In genomic region chr5:179697993-179698934, GRCh38 we compare ENCODE assay signal across 8 cellular contexts. TPM values are rescaled to one million over a fixed set of nuclear protein-coding genes. Genes with fewer than 3 reads are reported as not detected.
A peak's percentile ranks its signal among the peaks of the same experiment; 100 is the strongest.
DNase-seq lines count a peak whose midpoint lies in the region; ATAC-seq and TF ChIP-seq lines count a peak whose summit lies in the region.

No MANE protein-coding gene starts in this region.

- H3K36me3 Mint-ChIP-seq in activated CD4-positive, alpha-beta T cell treated with anti-CD3 and anti-CD28 coated beads, Interleukin-2, amount 10 ng/mL, durations not matched to agents 7 days and 5 days (ENCODE audit: low read depth): peaks cover 24% of the 10 kb centered on the region
- peaks cover 50% of the 10 kb centered on the region for H3K36me3 Mint-ChIP-seq in dendritic cell treated with granulocyte-macrophage colony-stimulating factor and Interleukin-4, amounts not matched to agents 40 ng/mL and 50 ng/mL, for 4 days (ENCODE audit: low read depth)

- POLR2A ChIA-PET in activated CD4-positive, alpha-beta T cell treated with anti-CD3 and anti-CD28 coated beads, Interleukin-2, amount 10 ng/mL, durations not matched to agents 7 days and 5 days (lab: Charles Lee): interaction anchor here (0.6 kb wide), 1 partner anchor 1396 kb away, joined by 3 read pairs; no protein-coding TSS in a partner anchor

- H3K9me3 ChIP-seq in left lung: no peaks in the 10 kb centered on the region

- no peaks in the 10 kb centered on the region for H3K27me3 Mint-ChIP-seq in activated CD4-positive, alpha-beta T cell treated with anti-CD3 and anti-CD28 coated beads, Interleukin-2, amount 10 ng/mL, durations not matched to agents 7 days and 5 days
- H3K27me3 Mint-ChIP-seq in dendritic cell treated with granulocyte-macrophage colony-stimulating factor and Interleukin-4, amounts not matched to agents 40 ng/mL and 50 ng/mL, for 4 days: no peaks in the 10 kb centered on the region

- H3K4me3 Mint-ChIP-seq in activated CD4-positive, alpha-beta T cell treated with anti-CD3 and anti-CD28 coated beads, Interleukin-2, amount 10 ng/mL, durations not matched to agents 7 days and 5 days: peak overlapping the region; percentile 99
- peak overlapping the region; percentile 98 for H3K4me3 Mint-ChIP-seq in dendritic cell treated with granulocyte-macrophage colony-stimulating factor and Interleukin-4, amounts not matched to agents 40 ng/mL and 50 ng/mL, for 4 days

- H3K27ac ChIP-seq in left lung: peak overlapping the region; percentile 97 to 99

- H3K36me3 ChIP-seq in left lung: peaks cover 0 to 12% of the 10 kb centered on the region in 2 donors

- H3K27me3 ChIP-seq in left lung: no peaks in the 10 kb centered on the region

- ATAC-seq in GM19351 (IDR thresholded peaks at IDR 0.05; ENCODE audit: unreplicated experiment) (peak; percentile 82), HG03520 (IDR thresholded peaks at IDR 0.05; ENCODE audit: unreplicated experiment) (peak; percentile 90), left lung (peak; percentile 93)

- no peaks in the 10 kb centered on the region for H3K9me3 Mint-ChIP-seq in activated CD4-positive, alpha-beta T cell treated with anti-CD3 and anti-CD28 coated beads, Interleukin-2, amount 10 ng/mL, durations not matched to agents 7 days and 5 days
- H3K9me3 Mint-ChIP-seq in dendritic cell treated with granulocyte-macrophage colony-stimulating factor and Interleukin-4, amounts not matched to agents 40 ng/mL and 50 ng/mL, for 4 days: no peaks in the 10 kb centered on the region

- peak overlapping the region; percentile 100 for H3K27ac Mint-ChIP-seq in activated CD4-positive, alpha-beta T cell treated with anti-CD3 and anti-CD28 coated beads, Interleukin-2, amount 10 ng/mL, durations not matched to agents 7 days and 5 days
- peak overlapping the region; percentile 99 for H3K27ac Mint-ChIP-seq in dendritic cell treated with granulocyte-macrophage colony-stimulating factor and Interleukin-4, amounts not matched to agents 40 ng/mL and 50 ng/mL, for 4 days

- H3K4me1 Mint-ChIP-seq in activated CD4-positive, alpha-beta T cell treated with anti-CD3 and anti-CD28 coated beads, Interleukin-2, amount 10 ng/mL, durations not matched to agents 7 days and 5 days: peaks cover 45% of the 10 kb centered on the region
- peaks cover 47% of the 10 kb centered on the region for H3K4me1 Mint-ChIP-seq in dendritic cell treated with granulocyte-macrophage colony-stimulating factor and Interleukin-4, amounts not matched to agents 40 ng/mL and 50 ng/mL, for 4 days (ENCODE audit: low read depth)

- peak in 1 of 2 donors; percentile 12 for TF ChIP-seq CTCF in left lung (IDR thresholded peaks at IDR 0.05)

- H3K4me3 ChIP-seq in left lung: peak overlapping the region; percentile 85 to 99

- peaks cover 3 to 50% of the 10 kb centered on the region in 2 donors for H3K4me1 ChIP-seq in left lung

- DNase-seq in C1 segment of cervical spinal cord (lab: John Stamatoyannopoulos, UW): peak; percentile 95 to 100 (median 98)
- peak; percentile 93 for DNase-seq in NCI-H526 treated with DMSO at 0.1 percent for 48 hours (lab: John Stamatoyannopoulos, UW)
- peak; percentile 99 for DNase-seq in activated CD4-positive, alpha-beta T cell treated with anti-CD3 and anti-CD28 coated beads, Interleukin-2, amount 10 ng/mL, durations not matched to agents 7 days and 5 days
- peak; percentile 99 for DNase-seq in left lung
- peak; percentile 98 for DNase-seq in stimulated activated CD4-positive, alpha-beta T cell treated with anti-CD3 and anti-CD28 coated beads, Interleukin-2, amount 100 ng/mL, for 4 hours (ENCODE audit: low read depth)

- intact Hi-C loops in dendritic cell treated with granulocyte-macrophage colony-stimulating factor and Interleukin-4, amounts not matched to agents 40 ng/mL and 50 ng/mL, for 4 days (cut with micrococcal nuclease): loop anchor here (2.0 kb wide), 1 partner anchor 35 kb away; the partner anchor contains the start of gene MAML1
- intact Hi-C loops in left lung (cut with DNase I): no loop called here

- CTCF ChIA-PET in activated CD4-positive, alpha-beta T cell treated with anti-CD3 and anti-CD28 coated beads, Interleukin-2, amount 10 ng/mL, durations not matched to agents 7 days and 5 days (lab: Charles Lee): interaction anchor here (3.6 kb wide), 1 partner anchor 18 kb away, joined by 31 read pairs; the partner anchor contains the start of gene CBY3

RNA-seq across cellular contexts. Expression of gene CANX, which starts 0.5 kb away (rescaled TPM):
- 100 to 1,000 TPM; 369 to 418 TPM for total RNA-seq in activated CD4-positive, alpha-beta T cell treated with anti-CD3 and anti-CD28 coated beads, Interleukin-2, amount 10 ng/mL, durations not matched to agents 7 days and 5 days
- 100 to 1,000 TPM; 577 to 872 TPM for total RNA-seq in left lung

RNA-seq across cellular contexts. Expression of gene CBY3, which starts 17.4 kb away (rescaled TPM):
- total RNA-seq in activated CD4-positive, alpha-beta T cell treated with anti-CD3 and anti-CD28 coated beads, Interleukin-2, amount 10 ng/mL, durations not matched to agents 7 days and 5 days: under 1 TPM; 0.35 to 0.44 TPM
- not detected for total RNA-seq in left lung

RNA-seq across cellular contexts. Expression of gene MAML1, which starts 34.4 kb away (rescaled TPM):
- 10 to 100 TPM; 34.3 to 34.9 TPM for total RNA-seq in activated CD4-positive, alpha-beta T cell treated with anti-CD3 and anti-CD28 coated beads, Interleukin-2, amount 10 ng/mL, durations not matched to agents 7 days and 5 days
- total RNA-seq in left lung: 10 to 100 TPM; 23.8 to 25.2 TPM

Comparison
In these comparisons a context has a peak if more than half of its experiments do, and no peak if none do; other contexts are left out.
1. Peak in every context shown above with its lines: DNase-seq, ATAC-seq, H3K4me3 ChIP-seq and H3K27ac ChIP-seq.